14 cellular contexts compared by ENCODE assay signal in genomic region chr7:32093415-32094408, GRCh38. TPM values are rescaled to one million over a fixed set of nuclear protein-coding genes. Genes with fewer than 3 reads are reported as not detected.
DNase-seq lines count a peak whose midpoint lies in the region; ATAC-seq, FAIRE-seq and TF ChIP-seq lines count a peak whose summit lies in the region.
"Had no signal": no experiment of that assay in that cellular context is flagged by ENCODE, and none has a peak within 500 bp of the region (broad histone marks: within the 10 kb centered on the region; RNA-seq: fewer than 3 reads in every experiment).

No MANE protein-coding gene starts in this region.

- no peaks in the 10 kb centered on the region for H4K20me1 ChIP-seq in astrocyte (ENCODE audit: insufficient read depth, low read length)

- H3K9ac ChIP-seq in astrocyte (ENCODE audit: low read length): no peak overlapping the region

- peaks cover 4% of the 10 kb centered on the region for H3K9me3 Mint-ChIP-seq in astrocyte (ENCODE audit: unreplicated experiment)
- H3K9me3 Mint-ChIP-seq in stimulated activated effector memory CD8-positive, alpha-beta T cell treated with anti-CD3 and anti-CD28 coated beads, Interleukin-12 subunit alpha, Interleukin-12 subunit beta, amount 100 ng/mL, for 72 hours: peaks cover 7% of the 10 kb centered on the region
- peaks cover 0 to 9% (median 2%) of the 10 kb centered on the region in 11 donors for H3K9me3 Mint-ChIP-seq in naive thymus-derived CD4-positive, alpha-beta T cell
- H3K9me3 Mint-ChIP-seq: activated naive CD8-positive, alpha-beta T cell treated with anti-CD3 and anti-CD28 coated beads, Interleukin-2, amount 10 ng/mL, durations not matched to agents 7 days and 5 days had no signal

- CTCF ChIA-PET in naive thymus-derived CD4-positive, alpha-beta T cell (lab: Charles Lee): no interaction called here

- H3K36me3 Mint-ChIP-seq in astrocyte (ENCODE audit: low read depth, unreplicated experiment): no peaks in the 10 kb centered on the region
- no peaks in the 10 kb centered on the region for H3K36me3 Mint-ChIP-seq in stimulated activated effector memory CD8-positive, alpha-beta T cell treated with anti-CD3 and anti-CD28 coated beads, Interleukin-12 subunit alpha, Interleukin-12 subunit beta, amount 100 ng/mL, for 72 hours
- H3K36me3 Mint-ChIP-seq in naive thymus-derived CD4-positive, alpha-beta T cell: peaks cover 0 to 5% (median 0%) of the 10 kb centered on the region in 5 donors
- H3K36me3 Mint-ChIP-seq: activated naive CD8-positive, alpha-beta T cell treated with anti-CD3 and anti-CD28 coated beads, Interleukin-2, amount 10 ng/mL, durations not matched to agents 7 days and 5 days; naive B cell had no signal

- no peak overlapping the region for H3K4me3 Mint-ChIP-seq in astrocyte (ENCODE audit: unreplicated experiment)
- H3K4me3 Mint-ChIP-seq in stimulated activated effector memory CD8-positive, alpha-beta T cell treated with anti-CD3 and anti-CD28 coated beads, Interleukin-12 subunit alpha, Interleukin-12 subunit beta, amount 100 ng/mL, for 72 hours: no peak overlapping the region
- no peak overlapping the region for H3K4me3 Mint-ChIP-seq in naive thymus-derived CD4-positive, alpha-beta T cell
- H3K4me3 Mint-ChIP-seq: activated CD4-positive, alpha-beta T cell treated with anti-CD3 and anti-CD28 coated beads for 36 hours; activated naive CD8-positive, alpha-beta T cell treated with anti-CD3 and anti-CD28 coated beads, Interleukin-2, amount 10 ng/mL, durations not matched to agents 7 days and 5 days; naive B cell had no signal

- no peak for TF ChIP-seq CTCF in astrocyte (IDR thresholded peaks at IDR 0.05; ENCODE audit: insufficient read depth, low read depth, low read length)

- DNase-seq in GM04503 (ENCODE audit: low read depth) (peak; percentile 99), astrocyte (ENCODE audit: low read depth) (peak; percentile 96), Right ventricle myocardium inferior (ENCODE audit: missing footprints) (peak; percentile 67), frontal cortex (ENCODE audit: low spot score in 2 of 2) (no peak), RPMI8226 (no peak)
- no peak for DNase-seq in stimulated activated effector memory CD8-positive, alpha-beta T cell treated with anti-CD3 and anti-CD28 coated beads, Interleukin-12 subunit alpha, Interleukin-12 subunit beta, amount 100 ng/mL, for 72 hours (ENCODE audit: low spot score in 2 of 2)
- DNase-seq in naive thymus-derived CD4-positive, alpha-beta T cell: no peak
- DNase-seq: activated CD4-positive, alpha-beta T cell treated with anti-CD3 and anti-CD28 coated beads for 36 hours; activated naive CD8-positive, alpha-beta T cell treated with anti-CD3 and anti-CD28 coated beads, Interleukin-2, amount 10 ng/mL, durations not matched to agents 7 days and 5 days; H7; naive B cell; stimulated activated CD4-positive, alpha-beta T cell treated with anti-CD3 and anti-CD28 coated beads, Interleukin-4, amount 100 ng/mL, for 1 hour had no signal

- peak; percentile 92 for ATAC-seq in Right ventricle myocardium inferior
- peak; percentile 14 for ATAC-seq in stimulated activated effector memory CD8-positive, alpha-beta T cell treated with anti-CD3 and anti-CD28 coated beads, Interleukin-12 subunit alpha, Interleukin-12 subunit beta, amount 100 ng/mL, for 72 hours
- ATAC-seq in GM18873 (IDR thresholded peaks at IDR 0.05; ENCODE audit: low FRiP score, unreplicated experiment): no peak
- no peak for ATAC-seq in naive thymus-derived CD4-positive, alpha-beta T cell
- ATAC-seq: activated CD4-positive, alpha-beta T cell treated with anti-CD3 and anti-CD28 coated beads for 36 hours had no signal

- no peak overlapping the region for H3K4me2 ChIP-seq in astrocyte (ENCODE audit: low read length)

- intact Hi-C loops in Right ventricle myocardium inferior (cut with DNase I): no loop called here
- intact Hi-C loops in naive thymus-derived CD4-positive, alpha-beta T cell (cut with micrococcal nuclease): no loop called here

- peaks cover 14% of the 10 kb centered on the region for H3K4me1 ChIP-seq in astrocyte (ENCODE audit: insufficient read depth, low read length)
- H3K4me1 ChIP-seq in naive thymus-derived CD4-positive, alpha-beta T cell (ENCODE audit: control insufficient read depth in 2 of 2, insufficient read depth in 2 of 2, low read length in 2 of 2): no peaks in the 10 kb centered on the region

- FAIRE-seq in astrocyte (lab: Jason Lieb, UNC) (peak; percentile 9), frontal cortex (lab: Jason Lieb, UNC) (no peak)

- H3K27ac Mint-ChIP-seq in astrocyte (ENCODE audit: unreplicated experiment): no peak overlapping the region
- H3K27ac Mint-ChIP-seq in stimulated activated effector memory CD8-positive, alpha-beta T cell treated with anti-CD3 and anti-CD28 coated beads, Interleukin-12 subunit alpha, Interleukin-12 subunit beta, amount 100 ng/mL, for 72 hours: no peak overlapping the region
- H3K27ac Mint-ChIP-seq in naive thymus-derived CD4-positive, alpha-beta T cell: no peak overlapping the region
- H3K27ac Mint-ChIP-seq: activated CD4-positive, alpha-beta T cell treated with anti-CD3 and anti-CD28 coated beads for 36 hours; activated naive CD8-positive, alpha-beta T cell treated with anti-CD3 and anti-CD28 coated beads, Interleukin-2, amount 10 ng/mL, durations not matched to agents 7 days and 5 days; naive B cell had no signal

- peaks cover 6% of the 10 kb centered on the region for H3K27me3 Mint-ChIP-seq in astrocyte (ENCODE audit: low read depth, unreplicated experiment)
- no peaks in the 10 kb centered on the region for H3K27me3 Mint-ChIP-seq in naive thymus-derived CD4-positive, alpha-beta T cell
- H3K27me3 Mint-ChIP-seq: activated CD4-positive, alpha-beta T cell treated with anti-CD3 and anti-CD28 coated beads for 36 hours; activated naive CD8-positive, alpha-beta T cell treated with anti-CD3 and anti-CD28 coated beads, Interleukin-2, amount 10 ng/mL, durations not matched to agents 7 days and 5 days; naive B cell had no signal

- no peaks in the 10 kb centered on the region for H3K36me3 ChIP-seq in astrocyte (ENCODE audit: insufficient read depth, low read length)
- no peaks in the 10 kb centered on the region for H3K36me3 ChIP-seq in naive thymus-derived CD4-positive, alpha-beta T cell (ENCODE audit: control insufficient read depth in 2 of 3, insufficient read depth in 3 of 3, low read length in 3 of 3)
- H3K36me3 ChIP-seq: tibial nerve had no signal

- H2AFZ ChIP-seq in astrocyte (ENCODE audit: low read depth, low read length): no peak overlapping the region

- peaks cover 18% of the 10 kb centered on the region for H3K4me1 Mint-ChIP-seq in astrocyte (ENCODE audit: low read depth, unreplicated experiment)
- no peaks in the 10 kb centered on the region for H3K4me1 Mint-ChIP-seq in stimulated activated effector memory CD8-positive, alpha-beta T cell treated with anti-CD3 and anti-CD28 coated beads, Interleukin-12 subunit alpha, Interleukin-12 subunit beta, amount 100 ng/mL, for 72 hours
- H3K4me1 Mint-ChIP-seq in naive thymus-derived CD4-positive, alpha-beta T cell: no peaks in the 10 kb centered on the region
- H3K4me1 Mint-ChIP-seq: activated CD4-positive, alpha-beta T cell treated with anti-CD3 and anti-CD28 coated beads for 36 hours; activated naive CD8-positive, alpha-beta T cell treated with anti-CD3 and anti-CD28 coated beads, Interleukin-2, amount 10 ng/mL, durations not matched to agents 7 days and 5 days; naive B cell had no signal

- H3K27ac ChIP-seq in astrocyte (ENCODE audit: low read depth, low read length): peak overlapping the region; percentile 32
- no peak overlapping the region for H3K27ac ChIP-seq in naive thymus-derived CD4-positive, alpha-beta T cell (ENCODE audit: low read depth, low read length)

- no peaks in the 10 kb centered on the region for H3K79me2 ChIP-seq in astrocyte (ENCODE audit: insufficient read depth, low read length)

- H3K27me3 ChIP-seq in astrocyte (ENCODE audit: insufficient read depth, low read length): no peaks in the 10 kb centered on the region
- H3K27me3 ChIP-seq in naive thymus-derived CD4-positive, alpha-beta T cell (ENCODE audit: control insufficient read depth in 2 of 2, insufficient read depth in 2 of 2, low read length in 2 of 2): no peaks in the 10 kb centered on the region
- H3K27me3 ChIP-seq: tibial nerve had no signal

- peaks cover 3% of the 10 kb centered on the region for H3K9me3 ChIP-seq in astrocyte (ENCODE audit: insufficient read depth, low read depth, low read length)
- H3K9me3 ChIP-seq in naive thymus-derived CD4-positive, alpha-beta T cell (ENCODE audit: control insufficient read depth in 2 of 3, low read length in 3 of 3): no peaks in the 10 kb centered on the region
- H3K9me3 ChIP-seq: tibial nerve had no signal

- POLR2A ChIA-PET in naive thymus-derived CD4-positive, alpha-beta T cell (lab: Charles Lee): no interaction called here

- no peak overlapping the region for H3K4me3 ChIP-seq in astrocyte (ENCODE audit: insufficient read depth, low read depth, low read length)
- H3K4me3 ChIP-seq in naive thymus-derived CD4-positive, alpha-beta T cell (ENCODE audit: low read length): no peak overlapping the region
- H3K4me3 ChIP-seq: tibial nerve had no signal

RNA-seq across cellular contexts. Expression of gene PDE1C, which starts 23.5 kb away (rescaled TPM):
- 14.9 and 31.6 TPM in 2 replicates for total RNA-seq in astrocyte
- 198 TPM for total RNA-seq in Right ventricle myocardium inferior
- total RNA-seq in frontal cortex: 19.2 TPM
- total RNA-seq in naive thymus-derived CD4-positive, alpha-beta T cell: under 1 TPM in 1 of 5 experiments, not detected in 4; 0.21 TPM
- polyA plus RNA-seq in naive thymus-derived CD4-positive, alpha-beta T cell: not detected
- total RNA-seq: activated CD4-positive, alpha-beta T cell treated with anti-CD3 and anti-CD28 coated beads for 36 hours; activated naive CD8-positive, alpha-beta T cell treated with anti-CD3 and anti-CD28 coated beads, Interleukin-2, amount 10 ng/mL, durations not matched to agents 7 days and 5 days had no signal

Comparison
In these comparisons a context has a peak if more than half of its experiments do, and no peak if none do; other contexts are left out.
1. DNase-seq: peak in GM04503 (single experiment), astrocyte (single experiment) and Right ventricle myocardium inferior (single experiment); none in stimulated activated effector memory CD8-positive, alpha-beta T cell treated with anti-CD3 and anti-CD28 coated beads, Interleukin-12 subunit alpha, Interleukin-12 subunit beta, amount 100 ng/mL, for 72 hours (0 of 2), frontal cortex (0 of 2), RPMI8226 (single experiment) and naive thymus-derived CD4-positive, alpha-beta T cell (0 of 9).
2. ATAC-seq: peak in Right ventricle myocardium inferior (single experiment) and stimulated activated effector memory CD8-positive, alpha-beta T cell treated with anti-CD3 and anti-CD28 coated beads, Interleukin-12 subunit alpha, Interleukin-12 subunit beta, amount 100 ng/mL, for 72 hours (single experiment); none in GM18873 (single experiment) and naive thymus-derived CD4-positive, alpha-beta T cell (single experiment).
3. RNA of gene PDE1C, which starts 23.5 kb away (total RNA-seq): 198 TPM in Right ventricle myocardium inferior (single experiment), 14.9 to 31.6 TPM in astrocyte and 19.2 TPM in frontal cortex (single experiment); 0.21 TPM in naive thymus-derived CD4-positive, alpha-beta T cell; every median in the first group is over 10 times any median in the second.